ENCODE assay signal across 1 cellular context in the genomic region with DNA sequence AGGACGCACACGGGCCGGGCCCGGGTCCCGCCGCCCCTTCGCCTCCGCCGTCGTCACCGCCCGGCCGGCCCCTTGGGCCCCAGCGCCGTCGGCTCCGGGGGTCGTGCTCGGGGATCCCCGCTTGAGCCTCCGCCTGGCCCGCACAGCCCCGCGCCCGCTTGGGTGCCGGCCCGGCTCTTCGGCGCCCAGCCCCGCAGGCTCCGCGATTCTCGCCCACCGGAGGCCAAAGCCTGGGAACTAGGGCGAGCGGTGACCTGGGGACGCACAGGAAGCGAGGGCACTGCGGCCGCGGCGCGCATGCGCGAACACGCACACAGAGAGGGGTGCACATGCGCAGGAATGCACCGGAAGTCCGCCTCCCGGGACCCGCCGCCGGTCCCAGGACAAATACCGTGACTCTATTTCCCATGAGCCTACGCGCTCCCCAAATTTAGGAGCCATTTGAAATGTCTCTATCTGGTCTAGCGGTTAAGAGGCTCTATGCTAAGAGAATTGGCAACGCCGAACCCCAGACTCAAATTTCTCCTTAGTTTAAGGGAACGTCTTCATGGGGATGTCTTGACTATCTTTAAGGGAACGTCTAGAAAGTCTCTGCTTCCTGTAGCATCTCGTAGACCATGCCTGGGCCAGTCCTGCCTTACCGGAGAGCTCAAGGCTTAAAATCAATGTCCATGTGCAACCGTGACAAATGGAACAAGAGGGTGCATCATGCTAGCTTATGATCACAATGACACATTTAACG.
A peak's percentile ranks its signal among the peaks of the same experiment; 100 is the strongest.
TF ChIP-seq lines count a peak whose summit lies in the region.

ZNF12 (minus strand) TSS at position 282 of the 742 bp plus-strand sequence. CDS start 1,774 bp downstream, outside the sequence.

TF ChIP-seq in HepG2, 621 proteins besides CTCF, POLR2A, EP300 and RAD21 (continued from another document and continues in another):
- TF ChIP-seq RXRB (CRISPR knock-in tag; IDR thresholded peaks at IDR 0.05; ENCODE audit: borderline replicate concordance): peak; percentile 63; the same call in 1 of the 2 replicates
- no peak for TF ChIP-seq PCBP1 (IDR thresholded peaks at IDR 0.05; ENCODE audit: borderline replicate concordance, low read depth, low read length)
- TF ChIP-seq ERF (CRISPR knock-in tag; IDR thresholded peaks at IDR 0.05): peak; percentile 75
- no peak for TF ChIP-seq HNF4G (IDR thresholded peaks at IDR 0.05; ENCODE audit: borderline replicate concordance, low read depth, low read length)
- peak; percentile 41; the same call in 1 of the 2 replicates for TF ChIP-seq HNF4G (CRISPR knock-in tag; IDR thresholded peaks at IDR 0.05; ENCODE audit: borderline replicate concordance, low read depth)
- peak; percentile 48; the same call in 1 of the 2 replicates for TF ChIP-seq TFDP1 (CRISPR knock-in tag; IDR thresholded peaks at IDR 0.05; ENCODE audit: borderline replicate concordance)
- peak; percentile 84 for TF ChIP-seq RXRA (CRISPR knock-in tag; IDR thresholded peaks at IDR 0.05)
- no peak for TF ChIP-seq SOX6 (IDR thresholded peaks at IDR 0.05)
- TF ChIP-seq SOX6 (CRISPR knock-in tag; IDR thresholded peaks at IDR 0.05): peak; percentile 31; the same call in 1 of the 2 replicates
- peak; percentile 87 for TF ChIP-seq KMT2A (CRISPR knock-in tag; IDR thresholded peaks at IDR 0.05)
- TF ChIP-seq XRCC5 (optimal IDR thresholded peaks at IDR 0.05; ENCODE audit: low read length): peak; percentile 28
- no peak for TF ChIP-seq MLXIP (CRISPR knock-in tag; IDR thresholded peaks at IDR 0.05; ENCODE audit: borderline replicate concordance)
- TF ChIP-seq SRSF1 (optimal IDR thresholded peaks at IDR 0.05; ENCODE audit: low read depth, low read length): no peak
- TF ChIP-seq MEF2D (CRISPR knock-in tag; IDR thresholded peaks at IDR 0.05): peak; percentile 26; the same call in 1 of the 2 replicates
- peak; percentile 56; the same call in 1 of the 2 replicates for TF ChIP-seq SALL1 (CRISPR knock-in tag; IDR thresholded peaks at IDR 0.05)
- TF ChIP-seq MEIS2 (CRISPR knock-in tag; IDR thresholded peaks at IDR 0.05): 0 out of 2 replicates have a peak, but pooled peaks have one; percentile 21
- peak; percentile 83 for TF ChIP-seq ARNT2 (CRISPR knock-in tag; IDR thresholded peaks at IDR 0.05; ENCODE audit: low read depth)
- TF ChIP-seq CREB1 (IDR thresholded peaks at IDR 0.05): 0 out of 2 replicates have a peak, but pooled peaks have one; percentile 1
- TF ChIP-seq CREB1 (CRISPR knock-in tag; IDR thresholded peaks at IDR 0.05): no peak
- 0 out of 2 replicates have a peak, but pooled peaks have one; percentile 27 for TF ChIP-seq ZNF136 (CRISPR knock-in tag; IDR thresholded peaks at IDR 0.05; ENCODE audit: low read depth)
- TF ChIP-seq CBX1 (IDR thresholded peaks at IDR 0.05; ENCODE audit: low read depth): no peak
- TF ChIP-seq KAT8 (CRISPR knock-in tag; IDR thresholded peaks at IDR 0.05): peak; percentile 93
- peak; percentile 36; the same call in 1 of the 2 replicates for TF ChIP-seq ZNF768 (CRISPR knock-in tag; IDR thresholded peaks at IDR 0.05)
- peak; percentile 54 for TF ChIP-seq KMT2B (CRISPR knock-in tag; IDR thresholded peaks at IDR 0.05)
- 0 out of 2 replicates have a peak, but pooled peaks have one; percentile 46 for TF ChIP-seq ZNF280D (CRISPR knock-in tag; IDR thresholded peaks at IDR 0.05)
- 0 out of 2 replicates have a peak, but pooled peaks have one; percentile 20 for TF ChIP-seq ZSCAN21 (CRISPR knock-in tag; IDR thresholded peaks at IDR 0.05; ENCODE audit: borderline replicate concordance)
- TF ChIP-seq KAT7 (CRISPR knock-in tag; IDR thresholded peaks at IDR 0.05; ENCODE audit: borderline replicate concordance): 0 out of 2 replicates have a peak, but pooled peaks have one; percentile 23
- TF ChIP-seq, protein P1, sequence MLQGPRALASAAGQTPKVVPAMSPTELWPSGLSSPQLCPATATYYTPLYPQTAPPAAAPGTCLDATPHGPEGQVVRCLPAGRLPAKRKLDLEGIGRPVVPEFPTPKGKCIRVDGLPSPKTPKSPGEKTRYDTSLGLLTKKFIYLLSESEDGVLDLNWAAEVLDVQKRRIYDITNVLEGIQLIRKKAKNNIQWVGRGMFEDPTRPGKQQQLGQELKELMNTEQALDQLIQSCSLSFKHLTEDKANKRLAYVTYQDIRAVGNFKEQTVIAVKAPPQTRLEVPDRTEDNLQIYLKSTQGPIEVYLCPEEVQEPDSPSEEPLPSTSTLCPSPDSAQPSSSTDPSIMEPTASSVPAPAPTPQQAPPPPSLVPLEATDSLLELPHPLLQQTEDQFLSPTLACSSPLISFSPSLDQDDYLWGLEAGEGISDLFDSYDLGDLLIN (CRISPR knock-in tag; IDR thresholded peaks at IDR 0.05; ENCODE audit: borderline replicate concordance): 0 out of 2 replicates have a peak, but pooled peaks have one; percentile 39
- no peak for TF ChIP-seq ZNF605 (CRISPR knock-in tag; IDR thresholded peaks at IDR 0.05)
- TF ChIP-seq MAX (IDR thresholded peaks at IDR 0.05): peak; percentile 27; the same call in 1 of the 2 replicates
- no peak for TF ChIP-seq CHCHD3 (CRISPR knock-in tag; IDR thresholded peaks at IDR 0.05)
- TF ChIP-seq ZNF747 (CRISPR knock-in tag; IDR thresholded peaks at IDR 0.05; ENCODE audit: borderline replicate concordance): no peak
- TF ChIP-seq HBP1 (CRISPR knock-in tag; IDR thresholded peaks at IDR 0.05; ENCODE audit: low read depth): 0 out of 2 replicates have a peak, but pooled peaks have one; percentile 52
- TF ChIP-seq SMYD3 (CRISPR knock-in tag; IDR thresholded peaks at IDR 0.05): no peak
- TF ChIP-seq, protein P2, sequence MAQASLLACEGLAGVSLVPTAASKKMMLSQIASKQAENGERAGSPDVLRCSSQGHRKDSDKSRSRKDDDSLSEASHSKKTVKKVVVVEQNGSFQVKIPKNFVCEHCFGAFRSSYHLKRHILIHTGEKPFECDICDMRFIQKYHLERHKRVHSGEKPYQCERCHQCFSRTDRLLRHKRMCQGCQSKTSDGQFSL (CRISPR knock-in tag; IDR thresholded peaks at IDR 0.05): no peak
- TF ChIP-seq, protein P3, sequence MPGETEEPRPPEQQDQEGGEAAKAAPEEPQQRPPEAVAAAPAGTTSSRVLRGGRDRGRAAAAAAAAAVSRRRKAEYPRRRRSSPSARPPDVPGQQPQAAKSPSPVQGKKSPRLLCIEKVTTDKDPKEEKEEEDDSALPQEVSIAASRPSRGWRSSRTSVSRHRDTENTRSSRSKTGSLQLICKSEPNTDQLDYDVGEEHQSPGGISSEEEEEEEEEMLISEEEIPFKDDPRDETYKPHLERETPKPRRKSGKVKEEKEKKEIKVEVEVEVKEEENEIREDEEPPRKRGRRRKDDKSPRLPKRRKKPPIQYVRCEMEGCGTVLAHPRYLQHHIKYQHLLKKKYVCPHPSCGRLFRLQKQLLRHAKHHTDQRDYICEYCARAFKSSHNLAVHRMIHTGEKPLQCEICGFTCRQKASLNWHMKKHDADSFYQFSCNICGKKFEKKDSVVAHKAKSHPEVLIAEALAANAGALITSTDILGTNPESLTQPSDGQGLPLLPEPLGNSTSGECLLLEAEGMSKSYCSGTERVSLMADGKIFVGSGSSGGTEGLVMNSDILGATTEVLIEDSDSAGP (CRISPR knock-in tag; IDR thresholded peaks at IDR 0.05; ENCODE audit: borderline replicate concordance): peak; percentile 55; the same call in 1 of the 2 replicates
- no peak for TF ChIP-seq ZNF598 (CRISPR knock-in tag; IDR thresholded peaks at IDR 0.05; ENCODE audit: borderline replicate concordance)
- peak; percentile 54; the same call in 1 of the 2 replicates for TF ChIP-seq ZZZ3 (CRISPR knock-in tag; IDR thresholded peaks at IDR 0.05; ENCODE audit: borderline replicate concordance)
- TF ChIP-seq RFXAP (CRISPR knock-in tag; IDR thresholded peaks at IDR 0.05; ENCODE audit: borderline replicate concordance): peak; percentile 56
- TF ChIP-seq GATA4 (IDR thresholded peaks at IDR 0.05; ENCODE audit: borderline replicate concordance, low read depth): peak; percentile 21; the same call in 1 of the 2 replicates
- TF ChIP-seq PPARG (CRISPR knock-in tag; conservative IDR thresholded peaks at IDR 0.05): 0 out of 2 replicates have a peak, but pooled peaks have one; percentile 10
- 0 out of 2 replicates have a peak, but pooled peaks have one; percentile 14 for TF ChIP-seq GATAD2A (CRISPR knock-in tag; IDR thresholded peaks at IDR 0.05)
- TF ChIP-seq CHD2 (IDR thresholded peaks at IDR 0.05; ENCODE audit: low read depth, low read length): peak; percentile 88
- TF ChIP-seq PHF21A (CRISPR knock-in tag; IDR thresholded peaks at IDR 0.05): peak; percentile 64; the same call in 1 of the 2 replicates
- no peak for TF ChIP-seq TEAD2 (CRISPR knock-in tag; IDR thresholded peaks at IDR 0.05)
- no peak for TF ChIP-seq TCF7 (IDR thresholded peaks at IDR 0.05; ENCODE audit: low read depth)
- peak; percentile 27 for TF ChIP-seq TBL1XR1 (IDR thresholded peaks at IDR 0.05; ENCODE audit: borderline replicate concordance, low read length, partially characterized antibody)
- TF ChIP-seq ETS1 (CRISPR knock-in tag; IDR thresholded peaks at IDR 0.05): no peak
- peak; percentile 72; the same call in 1 of the 2 replicates for TF ChIP-seq ZNF816 (CRISPR knock-in tag; IDR thresholded peaks at IDR 0.05; ENCODE audit: borderline replicate concordance)
